ENCODE assay signal across 22 cellular contexts in genomic region chr3:67875858-67876257, GRCh38.
"Had no signal": no experiment of that assay in that cellular context is flagged by ENCODE, and none has a peak within 500 bp of the region (broad histone marks: within the 10 kb centered on the region; RNA-seq: fewer than 3 reads in every experiment).

No MANE protein-coding gene starts in this region.

- H3K27ac ChIP-seq: epithelial cell of prostate, esophagus squamous epithelium, foreskin keratinocyte, neural progenitor cell, suprapubic skin, thyroid gland had no signal

- DNase-seq: effector memory CD8-positive, alpha-beta T cell; esophagus squamous epithelium; foreskin keratinocyte; kidney; left colon; mammary epithelial cell; mucosa of descending colon; nucleus accumbens; right cardiac atrium; stimulated activated CD4-positive, alpha-beta T cell treated with anti-CD3 and anti-CD28 coated beads, Interleukin-4, amount 100 ng/mL, for 1 hour; stimulated activated CD8-positive, alpha-beta memory T cell treated with anti-CD3 and anti-CD28 coated beads, Interleukin-4, amount 100 ng/mL, for 48 hours; stimulated activated naive CD8-positive, alpha-beta T cell treated with anti-CD3 and anti-CD28 coated beads, Interleukin-15, Interleukin-2, amounts not matched to agents 100 U/mL and 50 U/mL, for 24 hours; thyroid gland had no signal

- H3K9me3 Mint-ChIP-seq: effector memory CD8-positive, alpha-beta T cell; natural killer cell treated with Interleukin-12 subunit alpha and Interleukin-12 subunit beta and Interleukin-15 and Interleukin-18, amount 100 ng/mL, for 72 hours; neural progenitor cell; stimulated activated effector memory CD8-positive, alpha-beta T cell treated with anti-CD3 and anti-CD28 coated beads, Interleukin-12 subunit alpha, Interleukin-12 subunit beta, amount 100 ng/mL, for 72 hours had no signal

- H3K36me3 Mint-ChIP-seq: natural killer cell treated with Interleukin-12 subunit alpha and Interleukin-12 subunit beta and Interleukin-15 and Interleukin-18, amount 100 ng/mL, for 72 hours; neural progenitor cell; stimulated activated effector memory CD8-positive, alpha-beta T cell treated with anti-CD3 and anti-CD28 coated beads, Interleukin-12 subunit alpha, Interleukin-12 subunit beta, amount 100 ng/mL, for 72 hours; type B pancreatic cell had no signal

- H3K4me2 ChIP-seq: neural progenitor cell had no signal

- H3K36me3 ChIP-seq: esophagus squamous epithelium, neural progenitor cell, pancreas, suprapubic skin, thyroid gland had no signal

- H3K4me1 Mint-ChIP-seq: neural progenitor cell; stimulated activated effector memory CD8-positive, alpha-beta T cell treated with anti-CD3 and anti-CD28 coated beads, Interleukin-12 subunit alpha, Interleukin-12 subunit beta, amount 100 ng/mL, for 72 hours had no signal

- H3K4me3 ChIP-seq: esophagus squamous epithelium, mucosa of descending colon, neural progenitor cell, pancreas, suprapubic skin, thyroid gland had no signal

- H3K27me3 Mint-ChIP-seq: progenitor cell of endocrine pancreas had no signal

- H3K4me1 ChIP-seq: esophagus squamous epithelium, foreskin keratinocyte, neural progenitor cell, suprapubic skin, thyroid gland had no signal

- H3K4me3 Mint-ChIP-seq: effector memory CD8-positive, alpha-beta T cell; natural killer cell treated with Interleukin-12 subunit alpha and Interleukin-12 subunit beta and Interleukin-15 and Interleukin-18, amount 100 ng/mL, for 72 hours; neural progenitor cell; stimulated activated effector memory CD8-positive, alpha-beta T cell treated with anti-CD3 and anti-CD28 coated beads, Interleukin-12 subunit alpha, Interleukin-12 subunit beta, amount 100 ng/mL, for 72 hours; type B pancreatic cell had no signal

- H3K27ac Mint-ChIP-seq: effector memory CD8-positive, alpha-beta T cell; natural killer cell treated with Interleukin-12 subunit alpha and Interleukin-12 subunit beta and Interleukin-15 and Interleukin-18, amount 100 ng/mL, for 72 hours; neural progenitor cell; progenitor cell of endocrine pancreas; stimulated activated effector memory CD8-positive, alpha-beta T cell treated with anti-CD3 and anti-CD28 coated beads, Interleukin-12 subunit alpha, Interleukin-12 subunit beta, amount 100 ng/mL, for 72 hours; type B pancreatic cell had no signal

- H2AFZ ChIP-seq: neural progenitor cell had no signal

- H3K9me3 ChIP-seq: esophagus squamous epithelium, mucosa of descending colon, pancreas, suprapubic skin, thyroid gland had no signal

- H3K9ac ChIP-seq: neural progenitor cell had no signal

- ATAC-seq: effector memory CD8-positive, alpha-beta T cell; foreskin keratinocyte; mucosa of descending colon; natural killer cell treated with Interleukin-12 subunit alpha and Interleukin-12 subunit beta and Interleukin-15 and Interleukin-18, amount 100 ng/mL, for 72 hours; right cardiac atrium; stimulated activated effector memory CD8-positive, alpha-beta T cell treated with anti-CD3 and anti-CD28 coated beads, Interleukin-12 subunit alpha, Interleukin-12 subunit beta, amount 100 ng/mL, for 72 hours; stimulated activated naive CD8-positive, alpha-beta T cell treated with anti-CD3 and anti-CD28 coated beads, Interleukin-15, Interleukin-2, amounts not matched to agents 100 U/mL and 50 U/mL, for 24 hours had no signal

- H3K27me3 ChIP-seq: esophagus squamous epithelium, foreskin keratinocyte, neural progenitor cell, pancreas, suprapubic skin, thyroid gland had no signal

- FAIRE-seq: kidney, pancreas, urothelium cell line had no signal
